Comparison of ENCODE assay signal across 9 cellular contexts in the genomic region with DNA sequence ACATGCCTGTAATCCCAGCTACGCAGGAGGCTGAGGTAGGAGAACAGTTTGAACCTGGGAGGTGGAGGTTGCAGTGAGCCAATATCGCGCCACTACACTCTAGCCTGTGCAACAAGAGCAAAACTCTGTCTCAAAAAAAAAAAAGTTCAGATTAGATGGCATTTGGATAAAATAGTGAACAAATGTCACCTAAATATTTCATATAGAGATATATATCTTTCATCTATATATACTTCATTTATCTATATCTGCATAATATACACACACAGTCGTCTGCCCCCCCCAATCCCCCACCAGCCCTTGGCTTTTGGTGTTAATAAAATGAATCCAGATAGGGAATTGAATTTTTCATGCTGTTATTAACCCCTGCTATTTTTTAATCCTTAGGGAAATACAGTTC. TPM values are rescaled to one million over a fixed set of nuclear protein-coding genes. Genes with fewer than 3 reads are reported as not detected.
A peak's percentile ranks its signal among the peaks of the same experiment; 100 is the strongest.
DNase-seq lines count a peak whose midpoint lies in the region; ATAC-seq and TF ChIP-seq lines count a peak whose summit lies in the region.
"Had no signal": no experiment of that assay in that cellular context is flagged by ENCODE, and none has a peak within 500 bp of the region (broad histone marks: within the 10 kb centered on the region; RNA-seq: fewer than 3 reads in every experiment).

No MANE protein-coding gene starts in this region.

- no peak for DNase-seq in AG04449 (ENCODE audit: low read depth, low spot score)
- no peak for DNase-seq in choroid plexus epithelial cell (ENCODE audit: low read depth)
- no peak for DNase-seq in naive thymus-derived CD8-positive, alpha-beta T cell
- no peak for DNase-seq in dermis blood vessel endothelial cell
- DNase-seq in MV-4-11 (lab: John Stamatoyannopoulos, UW), result no peak

- H3K9me3 Mint-ChIP-seq in naive thymus-derived CD8-positive, alpha-beta T cell, result no peaks in the 10 kb centered on the region

- CTCF ChIA-PET in AG04449 (lab: Yijun Ruan, JAX), result interaction anchor here (0.8 to 4.9 kb wide), 8 partner anchors 9 to 99 kb away, joined by 3 to 111 read pairs (median 5); no protein-coding TSS in a partner anchor

- H3K4me3 Mint-ChIP-seq in naive thymus-derived CD8-positive, alpha-beta T cell, result peak overlapping the region; percentile 97 to 100 (median 98)

- H3K36me3 Mint-ChIP-seq in naive thymus-derived CD8-positive, alpha-beta T cell, result peaks cover 12 to 70% (median 32%) of the 10 kb centered on the region in 3 donors

- no peaks in the 10 kb centered on the region for H3K27me3 Mint-ChIP-seq in naive thymus-derived CD8-positive, alpha-beta T cell

- H3K4me3 ChIP-seq in AG04449 (ENCODE audit: low read depth, low read length) (peak overlapping the region; percentile 73), HUES64 (ENCODE audit: low read length) (peak overlapping the region; percentile 77), choroid plexus epithelial cell (ENCODE audit: low read depth, low read length) (peak overlapping the region; percentile 88)

- ATAC-seq in naive thymus-derived CD8-positive, alpha-beta T cell, result no peak
- ATAC-seq in GM19467 (IDR thresholded peaks at IDR 0.05; ENCODE audit: unreplicated experiment) (no peak), HG03097 (IDR thresholded peaks at IDR 0.05; ENCODE audit: low FRiP score, unreplicated experiment) (no peak)

- H3K27me3 ChIP-seq in HUES64 (ENCODE audit: insufficient read depth, low read length), result no peaks in the 10 kb centered on the region
- H3K27me3 ChIP-seq: SJSA1 had no signal

- H3K27ac Mint-ChIP-seq in naive thymus-derived CD8-positive, alpha-beta T cell, result peak overlapping the region in 9 of 10 donors; percentile 41 to 99 (median 77)

- POLR2A ChIA-PET in AG04449 (lab: Yijun Ruan, JAX), result interaction anchor here (1.5 kb wide), 1 partner anchor 11 kb away, joined by 6 read pairs; no protein-coding TSS in a partner anchor
- POLR2A ChIA-PET in naive thymus-derived CD8-positive, alpha-beta T cell (lab: Charles Lee), result interaction anchor here (0.5 kb wide), 1 partner anchor 856 kb away, joined by 3 read pairs; no protein-coding TSS in a partner anchor

- H3K9ac ChIP-seq in HUES64 (ENCODE audit: low read depth, low read length), result no peak overlapping the region

- WGBS in HUES64, result 92% methylated on average over 3 of the region's 4 CpGs

- peaks cover 65% of the 10 kb centered on the region for H3K36me3 ChIP-seq in HUES64 (ENCODE audit: insufficient read depth, low read length)

- H3K9me3 ChIP-seq in HUES64 (ENCODE audit: insufficient read depth, low read depth, low read length), result no peaks in the 10 kb centered on the region
- H3K9me3 ChIP-seq: SJSA1 had no signal

- H3K27ac ChIP-seq in HUES64 (ENCODE audit: low read depth, low read length), result no peak overlapping the region
- H3K27ac ChIP-seq: SJSA1 had no signal

- H3K4me1 ChIP-seq in HUES64 (ENCODE audit: insufficient read depth, low read length), result no peaks in the 10 kb centered on the region
- H3K4me1 ChIP-seq: SJSA1 had no signal

- TF ChIP-seq CTCF in AG04449 (IDR thresholded peaks at IDR 0.05; ENCODE audit: insufficient read depth, low read length, missing control alignments) (no peak), choroid plexus epithelial cell (conservative IDR thresholded peaks at IDR 0.05; ENCODE audit: low read depth, low read length) (no peak)

- H3K4me1 Mint-ChIP-seq in naive thymus-derived CD8-positive, alpha-beta T cell, result peaks cover 2 to 35% (median 26%) of the 10 kb centered on the region in 4 donors

RNA-seq across cellular contexts. Expression of a gene that starts 5.0 kb away (rescaled TPM):
- polyA plus RNA-seq in HUES64 (2013, experiment 1 of 2), result 19.8 TPM
- 21.0 TPM for polyA plus RNA-seq in HUES64 (2013, experiment 2 of 2)
- total RNA-seq in naive thymus-derived CD8-positive, alpha-beta T cell, result 10 to 100 TPM; 80.7 to 87.3 TPM
- polyA plus RNA-seq in naive thymus-derived CD8-positive, alpha-beta T cell, result 10 to 100 TPM; 14.2 to 20.8 (median 17.7) TPM
- total RNA-seq in dermis blood vessel endothelial cell, result 28.2 and 37.0 TPM in 2 replicates

RNA-seq across cellular contexts. Expression of a gene that starts 46.9 kb away (rescaled TPM):
- polyA plus RNA-seq in HUES64 (2013, experiment 1 of 2), result 5.4 TPM
- 6.1 TPM for polyA plus RNA-seq in HUES64 (2013, experiment 2 of 2)
- total RNA-seq in naive thymus-derived CD8-positive, alpha-beta T cell, result 1 to 10 TPM; 1.2 to 2.0 TPM
- polyA plus RNA-seq in naive thymus-derived CD8-positive, alpha-beta T cell, result under 1 TPM in 1 of 3 donors, not detected in 2; 0.02 TPM
- 0.51 and 3.5 TPM in 2 replicates for total RNA-seq in dermis blood vessel endothelial cell
